1 cellular context compared by ENCODE assay signal in genomic region chr3:193788189-193788946, GRCh38.
A peak's percentile ranks its signal among the peaks of the same experiment; 100 is the strongest.
TF ChIP-seq lines count a peak whose summit lies in the region.

No MANE protein-coding gene starts in this region.

TF ChIP-seq in K562, 482 proteins besides CTCF, POLR2A, EP300 and RAD21 (continued from another document):
- TF ChIP-seq, protein P1, sequence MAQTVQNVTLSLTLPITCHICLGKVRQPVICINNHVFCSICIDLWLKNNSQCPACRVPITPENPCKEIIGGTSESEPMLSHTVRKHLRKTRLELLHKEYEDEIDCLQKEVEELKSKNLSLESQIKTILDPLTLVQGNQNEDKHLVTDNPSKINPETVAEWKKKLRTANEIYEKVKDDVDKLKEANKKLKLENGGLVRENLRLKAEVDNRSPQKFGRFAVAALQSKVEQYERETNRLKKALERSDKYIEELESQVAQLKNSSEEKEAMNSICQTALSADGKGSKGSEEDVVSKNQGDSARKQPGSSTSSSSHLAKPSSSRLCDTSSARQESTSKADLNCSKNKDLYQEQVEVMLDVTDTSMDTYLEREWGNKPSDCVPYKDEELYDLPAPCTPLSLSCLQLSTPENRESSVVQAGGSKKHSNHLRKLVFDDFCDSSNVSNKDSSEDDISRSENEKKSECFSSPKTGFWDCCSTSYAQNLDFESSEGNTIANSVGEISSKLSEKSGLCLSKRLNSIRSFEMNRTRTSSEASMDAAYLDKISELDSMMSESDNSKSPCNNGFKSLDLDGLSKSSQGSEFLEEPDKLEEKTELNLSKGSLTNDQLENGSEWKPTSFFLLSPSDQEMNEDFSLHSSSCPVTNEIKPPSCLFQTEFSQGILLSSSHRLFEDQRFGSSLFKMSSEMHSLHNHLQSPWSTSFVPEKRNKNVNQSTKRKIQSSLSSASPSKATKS (CRISPR knock-in tag; IDR thresholded peaks at IDR 0.05): no peak
- TF ChIP-seq MGA (IDR thresholded peaks at IDR 0.05) (0 out of 2 replicates have a peak, but pooled peaks have one; percentile 34), DPF2 (IDR thresholded peaks at IDR 0.05) (no peak), ZNF830 (CRISPR knock-in tag; IDR thresholded peaks at IDR 0.05) (no peak), ZNF165 (CRISPR knock-in tag; IDR thresholded peaks at IDR 0.05; ENCODE audit: borderline replicate concordance) (no peak), ZSCAN29 (IDR thresholded peaks at IDR 0.05) (no peak), MXI1 (IDR thresholded peaks at IDR 0.05; ENCODE audit: low read depth, low read length) (no peak), SOX6 (IDR thresholded peaks at IDR 0.05) (no peak), TBL1XR1 (IDR thresholded peaks at IDR 0.05; ENCODE audit: low read length in 2 of 2) (peak in 1 of 2 experiments; percentile 52; a peak in 1 of 4 replicates), LCOR (CRISPR knock-in tag; IDR thresholded peaks at IDR 0.05) (no peak), ZNF146 (CRISPR knock-in tag; IDR thresholded peaks at IDR 0.05; ENCODE audit: unreplicated experiment) (no peak), MAFF (IDR thresholded peaks at IDR 0.05; ENCODE audit: low read length) (no peak), NFE2L1 (tag; IDR thresholded peaks at IDR 0.05; ENCODE audit: borderline replicate concordance, low read depth) (no peak), BRD9 (IDR thresholded peaks at IDR 0.05; ENCODE audit: low read depth, partially characterized antibody) (peak; percentile 88), MBD1 (CRISPR knock-in tag; IDR thresholded peaks at IDR 0.05) (0 out of 2 replicates have a peak, but pooled peaks have one; percentile 44), ZFP30 (CRISPR knock-in tag; IDR thresholded peaks at IDR 0.05; ENCODE audit: borderline replicate concordance) (no peak), CCAR2 (IDR thresholded peaks at IDR 0.05; ENCODE audit: low read depth, low read length) (no peak), NBN (IDR thresholded peaks at IDR 0.05; ENCODE audit: low read depth) (peak; percentile 37; the same call in 1 of the 2 replicates), SAFB (IDR thresholded peaks at IDR 0.05; ENCODE audit: borderline replicate concordance, low read depth, low read length) (no peak), TCF7 (IDR thresholded peaks at IDR 0.05; ENCODE audit: borderline replicate concordance) (no peak), TFE3 (CRISPR knock-in tag; IDR thresholded peaks at IDR 0.05) (no peak)
